In the genomic region with DNA sequence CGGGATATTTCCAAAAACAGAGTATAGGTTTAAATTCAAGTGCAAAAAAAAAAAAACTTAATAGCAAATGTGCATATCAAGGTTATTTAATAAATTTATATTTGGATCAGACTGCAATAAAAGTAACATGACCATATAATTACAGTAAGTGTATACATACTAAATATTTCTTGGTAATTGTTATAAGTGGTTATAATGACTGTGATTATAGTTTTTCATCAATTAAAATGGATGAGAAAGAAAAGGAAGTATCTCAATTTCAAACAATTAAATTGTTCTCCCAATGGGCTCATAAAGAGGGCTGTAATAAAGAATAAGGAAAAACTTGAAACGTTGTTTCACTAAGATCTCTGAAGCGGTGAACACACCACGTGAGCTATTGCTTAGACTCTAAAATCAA, we compare ENCODE assay signal across 14 cellular contexts.
DNase-seq lines count a peak whose midpoint lies in the region; ATAC-seq, FAIRE-seq and TF ChIP-seq lines count a peak whose summit lies in the region.
"Had no signal": no experiment of that assay in that cellular context is flagged by ENCODE, and none has a peak within 500 bp of the region (broad histone marks: within the 10 kb centered on the region; RNA-seq: fewer than 3 reads in every experiment).

No MANE protein-coding gene starts in this region.

- WGBS in testis, 2 donors: 51 to 60% methylated on average over 4 of the region's 4 CpGs

- H3K4me1 ChIP-seq in left ventricle myocardium inferior: peaks cover 53% of the 10 kb centered on the region
- peaks cover 0 to 14% of the 10 kb centered on the region in 2 donors for H3K4me1 ChIP-seq in right atrium auricular region
- peaks cover 3% of the 10 kb centered on the region for H3K4me1 ChIP-seq in testis
- H3K4me1 ChIP-seq: BLaER1 treated with 17β-estradiol and CSF1 and Interleukin-3, amounts not matched to agents 10 nM and 100 nM had no signal

- H3K9me3 ChIP-seq in left ventricle myocardium inferior (replicated peaks): no peaks in the 10 kb centered on the region
- H3K9me3 ChIP-seq in right atrium auricular region: no peaks in the 10 kb centered on the region
- no peaks in the 10 kb centered on the region for H3K9me3 ChIP-seq in testis

- DNase-seq in left ventricle myocardium inferior (no peak), right atrium auricular region (ENCODE audit: low spot score) (no peak), NCI-H1105 (lab: John Stamatoyannopoulos, UW) (peak; percentile 36), NCI-H69 (lab: John Stamatoyannopoulos, UW) (peak; percentile 95), testis (peak; percentile 37), GM12891 (ENCODE audit: insufficient read length, low spot score) (no peak), posterior vena cava (ENCODE audit: low spot score) (no peak)
- DNase-seq: CD4-positive, alpha-beta T cell; DMS79; H7 had no signal

- H3K27ac ChIP-seq in left ventricle myocardium inferior (replicated peaks) (peak overlapping the region; percentile 18), right atrium auricular region (no peak overlapping the region), testis (no peak overlapping the region)
- H3K27ac ChIP-seq: BLaER1 treated with 17β-estradiol and CSF1 and Interleukin-3, amounts not matched to agents 10 nM and 100 nM had no signal

- H3K36me3 ChIP-seq in left ventricle myocardium inferior (peaks cover 5% of the 10 kb centered on the region), right atrium auricular region (no peaks in the 10 kb centered on the region), testis (ENCODE audit: low read depth, missing control alignments) (no peaks in the 10 kb centered on the region)

- TF ChIP-seq POLR2A in testis (IDR thresholded peaks at IDR 0.05): no peak
- no peak for TF ChIP-seq POLR2A in GM12891 (IDR thresholded peaks at IDR 0.05; ENCODE audit: low read depth, low read length)

- TF ChIP-seq CTCF in left ventricle myocardium inferior (IDR thresholded peaks at IDR 0.05; ENCODE audit: borderline replicate concordance) (no peak), right atrium auricular region (IDR thresholded peaks at IDR 0.05) (no peak), testis (IDR thresholded peaks at IDR 0.05) (no peak)

- H3K4me3 ChIP-seq in left ventricle myocardium inferior: no peak overlapping the region
- no peak overlapping the region for H3K4me3 ChIP-seq in right atrium auricular region
- H3K4me3 ChIP-seq in testis: no peak overlapping the region
- H3K4me3 ChIP-seq: BLaER1 treated with 17β-estradiol and CSF1 and Interleukin-3, amounts not matched to agents 10 nM and 100 nM; GM12878; GM23338 had no signal

- H3K27me3 ChIP-seq in left ventricle myocardium inferior (ENCODE audit: low read depth) (no peaks in the 10 kb centered on the region), right atrium auricular region (no peaks in the 10 kb centered on the region), testis (no peaks in the 10 kb centered on the region)
- H3K27me3 ChIP-seq: BLaER1 treated with 17β-estradiol and CSF1 and Interleukin-3, amounts not matched to agents 10 nM and 100 nM had no signal

- intact Hi-C loops in left ventricle myocardium inferior (cut with micrococcal nuclease): no loop called here
- intact Hi-C loops in testis (cut with DNase I; ENCODE audit: low total_unique reads): no loop called here
- intact Hi-C loops in posterior vena cava (cut with DNase I): no loop called here

- FAIRE-seq in GM12891 (lab: Jason Lieb, UNC): no peak
- FAIRE-seq: GM12878 had no signal

- no peak for ATAC-seq in HG02840 (IDR thresholded peaks at IDR 0.05; ENCODE audit: low FRiP score, unreplicated experiment)
- ATAC-seq: GM12878, GM23338 had no signal

TF ChIP-seq in GM12891, 5 proteins besides CTCF, POLR2A, EP300 and RAD21:
- no peak for TF ChIP-seq TAF1 (IDR thresholded peaks at IDR 0.05; ENCODE audit: low read depth, low read length)

Comparison
In these comparisons a context has a peak if more than half of its experiments do, and no peak if none do; other contexts are left out.
1. DNase-seq: peak in NCI-H1105 (single experiment), NCI-H69 (single experiment) and testis (single experiment); none in left ventricle myocardium inferior (single experiment), right atrium auricular region (single experiment), GM12891 (single experiment) and posterior vena cava (single experiment).